In the genomic region with DNA sequence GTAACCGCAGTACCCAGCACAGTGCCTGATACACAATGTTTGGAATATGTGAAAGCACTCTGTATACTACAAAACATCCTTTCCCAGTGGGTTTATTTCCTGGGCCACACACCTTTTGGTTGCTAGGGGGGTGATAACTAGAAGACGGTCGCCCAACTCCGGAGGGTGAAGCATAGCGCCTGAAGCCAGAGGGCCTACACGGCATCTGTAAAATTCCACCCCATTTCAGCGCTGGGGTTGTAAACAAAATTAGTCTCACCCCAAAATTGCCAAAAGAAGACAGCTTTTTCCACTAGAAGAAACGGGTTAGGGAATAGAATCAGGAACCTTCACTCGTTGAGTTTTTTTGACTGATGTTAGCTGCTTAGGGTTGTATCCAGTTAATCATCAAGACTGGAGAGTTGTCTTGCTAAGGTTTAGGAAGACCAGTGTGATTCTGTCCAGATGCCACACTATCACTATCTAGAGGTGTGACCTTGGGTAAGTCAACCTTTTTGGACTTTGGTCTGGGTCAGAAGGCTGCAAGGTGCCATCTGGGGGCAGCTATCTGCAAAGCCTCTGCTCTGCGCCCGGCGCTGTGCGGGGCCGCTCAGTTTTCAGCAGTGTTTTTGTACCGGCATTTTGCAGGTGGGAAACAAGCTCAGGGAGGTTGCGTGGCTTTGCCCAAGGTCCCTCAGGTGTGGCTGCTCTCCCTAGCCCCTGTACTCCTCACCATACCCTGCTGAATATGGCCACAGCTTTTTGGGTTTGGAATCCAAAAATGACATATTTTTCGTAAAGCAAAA, we compare ENCODE assay signal across 8 cellular contexts. TPM values are rescaled to one million over a fixed set of nuclear protein-coding genes. Genes with fewer than 3 reads are reported as not detected.
A peak's percentile ranks its signal among the peaks of the same experiment; 100 is the strongest.
DNase-seq lines count a peak whose midpoint lies in the region; ATAC-seq and TF ChIP-seq lines count a peak whose summit lies in the region.

No MANE protein-coding gene starts in this region.

- H3K4me3 ChIP-seq in brain microvascular endothelial cell (ENCODE audit: low read depth, low read length), result peak overlapping the region; percentile 82
- H3K4me3 ChIP-seq in mesodermal cell (ENCODE audit: extremely low read depth, insufficient read depth, low read length, poor library complexity, severe bottlenecking), result peak overlapping the region; percentile 74
- peak overlapping the region; percentile 77 for H3K4me3 ChIP-seq in upper lobe of right lung

- H3K27me3 ChIP-seq in brain microvascular endothelial cell (replicated peaks) (no peaks in the 10 kb centered on the region), upper lobe of right lung (no peaks in the 10 kb centered on the region)

- in situ Hi-C loops in brain microvascular endothelial cell (cut with HindIII; ENCODE audit: low pct_ligation_motif_present, low sequenced_read_pairs), result no loop called here

- H3K36me3 Mint-ChIP-seq in activated naive CD4-positive, alpha-beta T cell treated with anti-CD3 and anti-CD28 coated beads, Interleukin-2, amount 50 U/mL, for 24 hours, result no peaks in the 10 kb centered on the region
- peaks cover 3 to 4% of the 10 kb centered on the region in 2 donors for H3K36me3 Mint-ChIP-seq in CD14-positive monocyte

- peak overlapping the region; percentile 93 for H3K27ac Mint-ChIP-seq in activated naive CD4-positive, alpha-beta T cell treated with anti-CD3 and anti-CD28 coated beads, Interleukin-2, amount 50 U/mL, for 24 hours
- no peak overlapping the region for H3K27ac Mint-ChIP-seq in CD14-positive monocyte

- H3K9me3 ChIP-seq in mesodermal cell (ENCODE audit: control insufficient read depth, low read length) (no peaks in the 10 kb centered on the region), upper lobe of right lung (no peaks in the 10 kb centered on the region)

- no peak for ATAC-seq in upper lobe of right lung

- peaks cover 49% of the 10 kb centered on the region for H3K4me1 Mint-ChIP-seq in activated naive CD4-positive, alpha-beta T cell treated with anti-CD3 and anti-CD28 coated beads, Interleukin-2, amount 50 U/mL, for 24 hours
- peaks cover 44% of the 10 kb centered on the region for H3K4me1 Mint-ChIP-seq in CD14-positive monocyte

- no peaks in the 10 kb centered on the region for H3K9me3 Mint-ChIP-seq in activated naive CD4-positive, alpha-beta T cell treated with anti-CD3 and anti-CD28 coated beads, Interleukin-2, amount 50 U/mL, for 24 hours
- H3K9me3 Mint-ChIP-seq in CD14-positive monocyte, result no peaks in the 10 kb centered on the region

- H3K27ac ChIP-seq in brain microvascular endothelial cell, result no peak overlapping the region
- no peak overlapping the region for H3K27ac ChIP-seq in mesodermal cell (ENCODE audit: low read depth, low read length, severe bottlenecking)
- H3K27ac ChIP-seq in upper lobe of right lung, result peak overlapping the region; percentile 95

- TF ChIP-seq CTCF in brain microvascular endothelial cell (IDR thresholded peaks at IDR 0.05; ENCODE audit: low read depth, low read length, missing control alignments), result no peak
- no peak for TF ChIP-seq CTCF in upper lobe of right lung (IDR thresholded peaks at IDR 0.05)
- no peak for TF ChIP-seq CTCF in CD14-positive monocyte (IDR thresholded peaks at IDR 0.05)

- H3K4me1 ChIP-seq in mesodermal cell (ENCODE audit: control insufficient read depth, insufficient read depth, low read length, poor library complexity, severe bottlenecking) (peaks cover 13% of the 10 kb centered on the region), upper lobe of right lung (peaks cover 20% of the 10 kb centered on the region)

- peak overlapping the region; percentile 90 for H3K4me3 Mint-ChIP-seq in activated naive CD4-positive, alpha-beta T cell treated with anti-CD3 and anti-CD28 coated beads, Interleukin-2, amount 50 U/mL, for 24 hours
- H3K4me3 Mint-ChIP-seq in CD14-positive monocyte, result no peak overlapping the region

- intact Hi-C loops in upper lobe of right lung (cut with DNase I) (no loop called here), CD14-positive monocyte (cut with micrococcal nuclease) (loop anchor here in 1 of 2 donors (10.0 kb wide), 1 partner anchor 186 kb away; a partner anchor contains a TSS)

- DNase-seq in activated naive CD4-positive, alpha-beta T cell treated with Interleukin-2 at 50 U/mL for 16 hours, result no peak
- DNase-seq in brain microvascular endothelial cell (no peak), upper lobe of right lung (no peak), C1 segment of cervical spinal cord (lab: John Stamatoyannopoulos, UW) (no peak), CD14-positive monocyte (ENCODE audit: low spot score) (no peak), NCI-H1436 treated with DMSO at 0.1 percent for 48 hours (lab: John Stamatoyannopoulos, UW) (no peak)

- H3K36me3 ChIP-seq in brain microvascular endothelial cell (replicated peaks) (no peaks in the 10 kb centered on the region), mesodermal cell (ENCODE audit: control insufficient read depth, insufficient read depth, low read length) (peaks cover 13% of the 10 kb centered on the region), upper lobe of right lung (peaks cover 1% of the 10 kb centered on the region)

- H3K27me3 Mint-ChIP-seq in activated naive CD4-positive, alpha-beta T cell treated with anti-CD3 and anti-CD28 coated beads, Interleukin-2, amount 50 U/mL, for 24 hours, result no peaks in the 10 kb centered on the region
- H3K27me3 Mint-ChIP-seq in CD14-positive monocyte (ENCODE audit: low read depth in 3 of 3), result peaks cover 0 to under 1% (median 0%) of the 10 kb centered on the region in 3 donors

- WGBS in mesodermal cell (ENCODE audit: insufficient coverage in 2 of 2), 2 experiments, result 94 to 97% methylated on average over 15 of the region's 17 CpGs

RNA-seq across cellular contexts. Expression of a gene that starts 1.3 kb away (rescaled TPM):
- 10.9 TPM for polyA plus RNA-seq in mesodermal cell (2013, experiment 1 of 2)
- polyA plus RNA-seq in mesodermal cell (2013, experiment 2 of 2), result 8.5 TPM
- 10.1 TPM for total RNA-seq in upper lobe of right lung
- 1 to 10 TPM in 1 of 2 donors, under 1 TPM in 1; 0.47 to 1.7 TPM for polyA plus RNA-seq in CD14-positive monocyte

RNA-seq across cellular contexts. Expression of a gene that starts 15.9 kb away (rescaled TPM):
- 6.1 TPM for polyA plus RNA-seq in mesodermal cell (2013, experiment 1 of 2)
- 4.9 TPM for polyA plus RNA-seq in mesodermal cell (2013, experiment 2 of 2)
- total RNA-seq in upper lobe of right lung, result 6.3 TPM
- 1 to 10 TPM in 1 of 2 donors, under 1 TPM in 1; 0.67 to 1.8 TPM for polyA plus RNA-seq in CD14-positive monocyte

RNA-seq across cellular contexts. Expression of a gene that starts 41.8 kb away (rescaled TPM):
- polyA plus RNA-seq in mesodermal cell (2013, experiment 1 of 2), result 32.5 TPM
- 32.1 TPM for polyA plus RNA-seq in mesodermal cell (2013, experiment 2 of 2)
- 34.4 TPM for total RNA-seq in upper lobe of right lung
- polyA plus RNA-seq in CD14-positive monocyte, result 10 to 100 TPM; 57.1 to 58.5 TPM

RNA-seq across cellular contexts. Expression of a gene that starts 41.9 kb away (rescaled TPM):
- polyA plus RNA-seq in mesodermal cell (2013, experiment 1 of 2), result 15.5 TPM
- polyA plus RNA-seq in mesodermal cell (2013, experiment 2 of 2), result 9.5 TPM
- total RNA-seq in upper lobe of right lung, result 21.4 TPM
- 1 to 10 TPM; 2.8 to 6.4 TPM for polyA plus RNA-seq in CD14-positive monocyte
